Comparison of ENCODE assay signal across 1 cellular context in genomic region chr1:26607191-26607590, GRCh38.
TF ChIP-seq lines count a peak whose summit lies in the region.

No MANE protein-coding gene starts in this region.

TF ChIP-seq in IMR-90, 13 proteins besides CTCF, POLR2A, EP300 and RAD21:
- TF ChIP-seq RFX5 (IDR thresholded peaks at IDR 0.05; ENCODE audit: low read depth, low read length) (no peak), CEBPB (IDR thresholded peaks at IDR 0.05; ENCODE audit: low read depth, low read length) (peak; percentile 54), MAZ (IDR thresholded peaks at IDR 0.05; ENCODE audit: borderline replicate concordance, low read depth, low read length) (no peak), USF2 (IDR thresholded peaks at IDR 0.05; ENCODE audit: low read depth, low read length) (no peak), ELK1 (IDR thresholded peaks at IDR 0.05; ENCODE audit: borderline replicate concordance, low read depth, low read length) (no peak)
